ENCODE assay signal across 17 cellular contexts in genomic region chr5:98110270-98110669, GRCh38.
DNase-seq lines count a peak whose midpoint lies in the region; ATAC-seq, FAIRE-seq and TF ChIP-seq lines count a peak whose summit lies in the region.
"Had no signal": no experiment of that assay in that cellular context is flagged by ENCODE, and none has a peak within 500 bp of the region (broad histone marks: within the 10 kb centered on the region; RNA-seq: fewer than 3 reads in every experiment).

No MANE protein-coding gene starts in this region.

- H3K9ac ChIP-seq in smooth muscle cell (ENCODE audit: low read depth), result peak overlapping the region; percentile 35
- H3K9ac ChIP-seq: KMS-11 had no signal

- peaks cover 2% of the 10 kb centered on the region for H3K27me3 Mint-ChIP-seq in GM23338 (ENCODE audit: insufficient read depth, low read depth, poor library complexity)

- no peaks in the 10 kb centered on the region for H3K9me3 ChIP-seq in smooth muscle cell (replicated peaks; ENCODE audit: low read depth)
- H3K9me3 ChIP-seq: ovary, suprapubic skin had no signal

- WGBS in smooth muscle cell (ENCODE audit: low lambda C conversion rate), result 14% methylated on average over 4 of the region's 4 CpGs

- H3K4me1 ChIP-seq in smooth muscle cell (ENCODE audit: low read depth), result peaks cover 5% of the 10 kb centered on the region
- H3K4me1 ChIP-seq in GM23338 (ENCODE audit: insufficient read depth), result no peaks in the 10 kb centered on the region
- H3K4me1 ChIP-seq: suprapubic skin had no signal

- no peaks in the 10 kb centered on the region for H3K9me2 ChIP-seq in GM23338 (ENCODE audit: insufficient read depth)

- H3F3A ChIP-seq in smooth muscle cell (ENCODE audit: low read depth), result peaks cover 10% of the 10 kb centered on the region
- no peaks in the 10 kb centered on the region for H3F3A ChIP-seq in GM23338 (replicated peaks; ENCODE audit: low read depth)

- no peak overlapping the region for H3K4me3 Mint-ChIP-seq in GM23338
- H3K4me3 Mint-ChIP-seq: mesothelial cell of epicardium had no signal

- H3K27ac ChIP-seq in smooth muscle cell (ENCODE audit: low read depth) (peak overlapping the region; percentile 86), GM23338 (ENCODE audit: low read depth) (no peak overlapping the region)
- H3K27ac ChIP-seq: KMS-11, ovary, suprapubic skin had no signal

- H4K20me1 ChIP-seq in smooth muscle cell (ENCODE audit: low read depth), result no peaks in the 10 kb centered on the region
- H4K20me1 ChIP-seq in GM23338 (replicated peaks; ENCODE audit: insufficient read depth), result no peaks in the 10 kb centered on the region

- H3K4me2 ChIP-seq in smooth muscle cell, result peak overlapping the region; percentile 69
- H3K4me2 ChIP-seq in GM23338, result no peak overlapping the region
- H3K4me2 ChIP-seq: KMS-11 had no signal

- H3K9me3 Mint-ChIP-seq in GM23338, result peaks cover 24% of the 10 kb centered on the region

- H3K36me3 Mint-ChIP-seq in GM23338 (ENCODE audit: low read depth), result peaks cover 10% of the 10 kb centered on the region; the same call in 2 of the 3 replicates
- H3K36me3 Mint-ChIP-seq: mesothelial cell of epicardium had no signal

- TF ChIP-seq CTCF in smooth muscle cell (IDR thresholded peaks at IDR 0.05; ENCODE audit: borderline replicate concordance, insufficient read depth, poor library complexity, severe bottlenecking) (no peak), GM23338 (conservative IDR thresholded peaks at IDR 0.05; ENCODE audit: low read depth in 2 of 2) (no peak)

- peak; percentile 98 for DNase-seq in HCEC 1CT
- DNase-seq in SK-N-DZ (ENCODE audit: low spot score), result peak; percentile 43
- DNase-seq in fibroblast of gingiva (ENCODE audit: low read depth), result peak; percentile 64
- no peak for DNase-seq in smooth muscle cell (lab: John Stamatoyannopoulos, UW; ENCODE audit: unreplicated experiment)
- no peak for DNase-seq in GM23338 (ENCODE audit: low spot score)
- DNase-seq in SIG-M5 treated with dmso at 0.1 percent for 504 hours (lab: John Stamatoyannopoulos, UW; ENCODE audit: unreplicated experiment), result no peak
- no peak for DNase-seq in frontal cortex (ENCODE audit: low spot score in 2 of 2)
- DNase-seq: DMS 273 treated with DMSO at 0.1 percent for 48 hours, NCI-H1694 treated with DMSO at 0.1 percent for 48 hours, NCI-H526 treated with DMSO at 0.1 percent for 48 hours, ovary, SIG-M5 had no signal

- no peak for FAIRE-seq in frontal cortex (lab: Jason Lieb, UNC)

- H3K27me3 ChIP-seq in smooth muscle cell (ENCODE audit: low read depth), result no peaks in the 10 kb centered on the region
- H3K27me3 ChIP-seq in GM23338 (ENCODE audit: insufficient read depth), result no peaks in the 10 kb centered on the region
- H3K27me3 ChIP-seq: ovary, suprapubic skin had no signal

- ATAC-seq in GM23338, result no peak
- no peak for ATAC-seq in HG03439 (IDR thresholded peaks at IDR 0.05; ENCODE audit: unreplicated experiment)
- ATAC-seq: esophagus mucosa had no signal

- H3K4me3 ChIP-seq in smooth muscle cell (no peak overlapping the region), GM23338 (no peak overlapping the region)
- H3K4me3 ChIP-seq: ovary, suprapubic skin had no signal

- H3K36me3 ChIP-seq in smooth muscle cell (ENCODE audit: low read depth) (no peaks in the 10 kb centered on the region), GM23338 (ENCODE audit: insufficient read depth) (no peaks in the 10 kb centered on the region)
- H3K36me3 ChIP-seq: ovary, suprapubic skin had no signal

- H3K4me1 Mint-ChIP-seq in GM23338, result no peaks in the 10 kb centered on the region

- H3K79me2 ChIP-seq in smooth muscle cell (ENCODE audit: low read depth) (no peaks in the 10 kb centered on the region), GM23338 (replicated peaks; ENCODE audit: insufficient read depth) (no peaks in the 10 kb centered on the region)

- H2AFZ ChIP-seq in smooth muscle cell (ENCODE audit: low read depth) (no peak overlapping the region), GM23338 (no peak overlapping the region)

- no peak overlapping the region for H3K27ac Mint-ChIP-seq in GM23338
- H3K27ac Mint-ChIP-seq: mesothelial cell of epicardium had no signal

TF ChIP-seq in GM23338, 12 proteins besides CTCF, POLR2A, EP300 and RAD21:
- no peak for TF ChIP-seq EZH2 (IDR thresholded peaks at IDR 0.05; ENCODE audit: low read depth, unreplicated experiment)

Comparison
In these comparisons a context has a peak if more than half of its experiments do, and no peak if none do; other contexts are left out.
1. DNase-seq: peak in HCEC 1CT (single experiment), SK-N-DZ (single experiment) and fibroblast of gingiva (single experiment); none in smooth muscle cell (single experiment), GM23338 (single experiment), SIG-M5 treated with dmso at 0.1 percent for 504 hours (single experiment) and frontal cortex (0 of 2).